ENCODE assay signal across 8 cellular contexts in the genomic region with DNA sequence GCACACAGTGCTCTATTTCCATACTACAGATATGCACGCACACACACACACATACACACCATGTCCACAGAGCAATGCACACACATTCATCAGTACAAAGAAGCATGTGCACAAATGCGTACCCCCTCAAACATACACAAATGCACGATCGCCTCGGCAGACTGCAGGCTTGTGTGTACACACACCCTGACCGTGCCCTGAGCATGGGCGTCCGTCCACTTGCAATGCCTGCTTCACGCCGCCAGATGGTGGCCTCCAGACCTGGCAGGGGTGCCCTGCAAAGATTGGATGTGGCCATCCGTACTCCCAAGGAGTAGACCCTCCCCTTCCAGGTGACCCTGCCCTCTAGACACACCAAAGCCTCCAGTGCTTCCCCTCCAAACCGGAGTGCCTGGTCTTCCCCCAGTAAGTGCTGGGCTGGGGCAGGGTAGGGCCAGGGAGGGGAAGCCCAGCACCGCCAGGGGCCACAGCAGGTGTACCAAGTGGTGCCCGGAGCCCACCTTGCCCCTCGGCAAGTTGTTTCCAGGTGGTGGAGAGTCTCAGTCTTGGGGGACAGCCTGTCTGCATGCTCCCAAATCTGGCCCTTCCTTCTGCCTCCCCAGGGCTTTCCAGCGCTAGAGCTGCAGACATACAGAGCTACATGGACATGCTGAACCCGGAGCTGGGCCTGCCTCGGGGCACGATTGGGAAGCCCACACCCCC. TPM values are rescaled to one million over a fixed set of nuclear protein-coding genes. Genes with fewer than 3 reads are reported as not detected.
DNase-seq lines count a peak whose midpoint lies in the region; ATAC-seq and TF ChIP-seq lines count a peak whose summit lies in the region.

No MANE protein-coding gene starts in this region.

- H3K9me1 ChIP-seq in IMR-90 (ENCODE audit: insufficient read depth, low read length) = no peaks in the 10 kb centered on the region; the same call in 1 of the 2 replicates

- no peak overlapping the region for H3K27ac Mint-ChIP-seq in CD4-positive, CD25-positive, alpha-beta regulatory T cell

- H4K91ac ChIP-seq in IMR-90 (ENCODE audit: insufficient read depth, low read depth, low read length) = no peak overlapping the region

- H3K27ac ChIP-seq in CD4-positive, CD25-positive, alpha-beta regulatory T cell (ENCODE audit: insufficient read depth, low read length, poor library complexity, severe bottlenecking) = no peak overlapping the region
- no peak overlapping the region for H3K27ac ChIP-seq in IMR-90 (ENCODE audit: insufficient read depth, low read length)

- no peak overlapping the region for H3K23ac ChIP-seq in IMR-90 (ENCODE audit: low read depth, low read length)

- no peak overlapping the region for H3K14ac ChIP-seq in IMR-90 (replicated peaks; ENCODE audit: low read depth, low read length)

- ATAC-seq in CD4-positive, CD25-positive, alpha-beta regulatory T cell (ENCODE audit: low read depth in 2 of 2) = peak in 1 of 2 donors; percentile 26
- ATAC-seq in IMR-90 (ENCODE audit: low read depth) (peak; percentile 54), GM18861 (IDR thresholded peaks at IDR 0.05; ENCODE audit: unreplicated experiment) (no peak), sciatic nerve (no peak)
- ATAC-seq in activated T-cell treated with anti-CD3 and anti-CD28 coated beads, Interleukin-2, amount 50 U/mL, for 4 hours = no peak

- BruUV-seq in IMR-90 (replicated peaks; lab: Mats Ljungman, UMichigan) = no TSS peak

- peaks cover 0 to 30% (median 11%) of the 10 kb centered on the region in 4 donors for H3K4me1 Mint-ChIP-seq in CD4-positive, CD25-positive, alpha-beta regulatory T cell
- peaks cover 23% of the 10 kb centered on the region for H3K4me1 Mint-ChIP-seq in activated T-cell treated with anti-CD3 and anti-CD28 coated beads, Interleukin-2, amount 50 U/mL, for 4 hours (ENCODE audit: low read depth)

- TF ChIP-seq CTCF in IMR-90 (conservative IDR thresholded peaks at IDR 0.05; ENCODE audit: low read depth, low read length) = peak; percentile 50

- H3K4me3 Mint-ChIP-seq in CD4-positive, CD25-positive, alpha-beta regulatory T cell = peak overlapping the region in 2 of 4 donors; percentile 31 to 63
- no peak overlapping the region for H3K4me3 Mint-ChIP-seq in activated T-cell treated with anti-CD3 and anti-CD28 coated beads, Interleukin-2, amount 50 U/mL, for 4 hours

- H3K79me1 ChIP-seq in IMR-90 (ENCODE audit: low read depth in 1 of 2, low read length in 2 of 2) = no peaks in the 10 kb centered on the region

- H2BK20ac ChIP-seq in IMR-90 (ENCODE audit: low read depth, low read length) = no peak overlapping the region

- H3K4me1 ChIP-seq in CD4-positive, CD25-positive, alpha-beta regulatory T cell (ENCODE audit: control insufficient read depth, insufficient read depth, low read length, poor library complexity, severe bottlenecking) = peaks cover 34% of the 10 kb centered on the region
- H3K4me1 ChIP-seq in IMR-90 (ENCODE audit: control insufficient read depth, insufficient read depth, low read length) = peaks cover 1% of the 10 kb centered on the region; the same call in 1 of the 2 replicates

- H4K8ac ChIP-seq in IMR-90 (ENCODE audit: low read depth in 2 of 2, low read length in 2 of 2) = no peak overlapping the region

- POLR2A ChIA-PET in IMR-90 (lab: Charles Lee; ENCODE audit: unreplicated experiment) = no interaction called here

- TF ChIP-seq POLR2A in IMR-90 (IDR thresholded peaks at IDR 0.05; ENCODE audit: low read depth, low read length) = no peak

- dilution Hi-C loops in IMR-90 (cut with HindIII; ENCODE audit: low sequenced_read_pairs, unreplicated experiment) = no loop called here

- no peak overlapping the region for H3K4ac ChIP-seq in IMR-90 (ENCODE audit: low read depth, low read length)

- no peaks in the 10 kb centered on the region for H3K36me3 Mint-ChIP-seq in CD4-positive, CD25-positive, alpha-beta regulatory T cell
- no peaks in the 10 kb centered on the region for H3K36me3 Mint-ChIP-seq in activated T-cell treated with anti-CD3 and anti-CD28 coated beads, Interleukin-2, amount 50 U/mL, for 4 hours (ENCODE audit: insufficient read depth)

- no peak overlapping the region for H3K4me3 ChIP-seq in CD4-positive, CD25-positive, alpha-beta regulatory T cell (ENCODE audit: low read depth, low read length)
- H3K4me3 ChIP-seq in IMR-90 (ENCODE audit: insufficient read depth, low read depth, low read length) = no peak overlapping the region

- no peak overlapping the region for H2AK5ac ChIP-seq in IMR-90 (ENCODE audit: low read depth, low read length)

- peak; percentile 30 to 50 (median 50) for DNase-seq in CD4-positive, CD25-positive, alpha-beta regulatory T cell
- DNase-seq in IMR-90 (peak; percentile 15), islet precursor cell (peak; percentile 88), DMS79 treated with DMSO at 0.1 percent for 48 hours (lab: John Stamatoyannopoulos, UW) (no peak), sciatic nerve (ENCODE audit: low spot score) (no peak), NCI-H1694 (lab: John Stamatoyannopoulos, UW) (no peak)
- DNase-seq in activated T-cell treated with anti-CD3 and anti-CD28 coated beads, Interleukin-2, amount 50 U/mL, for 4 hours = peak; percentile 33

- no peak overlapping the region for H3K9ac ChIP-seq in IMR-90 (ENCODE audit: low read depth, low read length)

- H4K5ac ChIP-seq in IMR-90 (ENCODE audit: low read depth, low read length) = no peak overlapping the region

- H2BK15ac ChIP-seq in IMR-90 (ENCODE audit: low read depth, low read length) = no peak overlapping the region

- peaks cover 12% of the 10 kb centered on the region for H3K27me3 ChIP-seq in CD4-positive, CD25-positive, alpha-beta regulatory T cell (ENCODE audit: control insufficient read depth, insufficient read depth, low read length)
- H3K27me3 ChIP-seq in IMR-90 (ENCODE audit: control insufficient read depth, insufficient read depth, low read length) = peaks cover 66% of the 10 kb centered on the region

- no peaks in the 10 kb centered on the region for H3K9me3 ChIP-seq in CD4-positive, CD25-positive, alpha-beta regulatory T cell (ENCODE audit: control insufficient read depth in 2 of 2, low read length in 2 of 2)
- H3K9me3 ChIP-seq in IMR-90 (ENCODE audit: control insufficient read depth, insufficient read depth, low read length) = no peaks in the 10 kb centered on the region

- TF ChIP-seq RAD21 in IMR-90 (IDR thresholded peaks at IDR 0.05; ENCODE audit: low read length) = peak; percentile 38

- H3K4me2 ChIP-seq in IMR-90 (ENCODE audit: low read depth, low read length) = no peak overlapping the region

- H4K20me1 ChIP-seq in IMR-90 (ENCODE audit: insufficient read depth, low read length) = no peaks in the 10 kb centered on the region

- no peak overlapping the region for H2AFZ ChIP-seq in IMR-90 (replicated peaks; ENCODE audit: low read length, poor library complexity)

- H3K27me3 Mint-ChIP-seq in CD4-positive, CD25-positive, alpha-beta regulatory T cell = peaks cover 68% of the 10 kb centered on the region
- peaks cover 46% of the 10 kb centered on the region for H3K27me3 Mint-ChIP-seq in activated T-cell treated with anti-CD3 and anti-CD28 coated beads, Interleukin-2, amount 50 U/mL, for 4 hours (ENCODE audit: low read depth)

- WGBS in IMR-90 (ENCODE audit: extremely low coverage in 2 of 2, insufficient read length in 1 of 2), 2 experiments = 75% methylated on average over 2 of the region's 19 CpGs; no CpG with 5 or more reads in 1 of the 2 experiments

- in situ Hi-C loops in IMR-90 (cut with MboI; ENCODE audit: low sequenced_read_pairs) = no loop called here

- H2BK120ac ChIP-seq in IMR-90 (ENCODE audit: low read depth, low read length) = no peak overlapping the region

- intact Hi-C loops in IMR-90 (cut with micrococcal nuclease) (no loop called here), sciatic nerve (cut with DNase I) (no loop called here)

- peaks cover 0 to 2% (median 0%) of the 10 kb centered on the region in 7 donors for H3K9me3 Mint-ChIP-seq in CD4-positive, CD25-positive, alpha-beta regulatory T cell
- H3K9me3 Mint-ChIP-seq in activated T-cell treated with anti-CD3 and anti-CD28 coated beads, Interleukin-2, amount 50 U/mL, for 4 hours = no peaks in the 10 kb centered on the region

- H2BK5ac ChIP-seq in IMR-90 (ENCODE audit: low read depth, low read length, poor library complexity, severe bottlenecking) = no peak overlapping the region

- no peak overlapping the region for H3K56ac ChIP-seq in IMR-90 (ENCODE audit: extremely low read depth, insufficient read depth, low read length)

- CTCF ChIA-PET in IMR-90 (lab: Yijun Ruan, JAX) = no interaction called here

- no peaks in the 10 kb centered on the region for H3K36me3 ChIP-seq in CD4-positive, CD25-positive, alpha-beta regulatory T cell (ENCODE audit: control insufficient read depth, insufficient read depth, low read length)
- H3K36me3 ChIP-seq in IMR-90 (ENCODE audit: control insufficient read depth, insufficient read depth, low read length) = no peaks in the 10 kb centered on the region

- H3K18ac ChIP-seq in IMR-90 (ENCODE audit: low read depth, low read length) = no peak overlapping the region

- no peak overlapping the region for H2AK9ac ChIP-seq in IMR-90 (replicated peaks; ENCODE audit: low read depth, low read length, poor library complexity)

RNA-seq across cellular contexts. Expression of gene ESPN, which starts 20.6 kb away (rescaled TPM):
- total RNA-seq in CD4-positive, CD25-positive, alpha-beta regulatory T cell = 3.7 TPM
- under 1 TPM; 0.22 to 0.25 (median 0.22) TPM for polyA plus RNA-seq in CD4-positive, CD25-positive, alpha-beta regulatory T cell
- total RNA-seq in IMR-90 (2012; rRNA removed) (under 0.01 TPM in 1 of 2 replicates, not detected in the other), sciatic nerve (14.4 TPM)
- 0.02 and 0.03 TPM in 2 replicates for polyA plus RNA-seq in IMR-90 (2012; rRNA removed)
- polyA plus RNA-seq in IMR-90 (2012; cell fraction: cytosol; rRNA removed) = 0.02 and 0.07 TPM in 2 replicates
- 0.10 and 0.15 TPM in 2 replicates for polyA plus RNA-seq in IMR-90 (2012; cell fraction: nucleus; rRNA removed; ENCODE audit: low replicate concordance)
- total RNA-seq in activated T-cell treated with anti-CD3 and anti-CD28 coated beads, Interleukin-2, amount 50 U/mL, for 4 hours = under 1 TPM; 0.42 to 0.76 (median 0.60) TPM

RNA-seq across cellular contexts. Expression of gene TNFRSF25, which starts 20.8 kb away (rescaled TPM):
- total RNA-seq in CD4-positive, CD25-positive, alpha-beta regulatory T cell = 258 TPM
- 10 to 100 TPM; 23.3 to 32.8 (median 31.0) TPM for polyA plus RNA-seq in CD4-positive, CD25-positive, alpha-beta regulatory T cell
- 0.83 and 1.3 TPM in 2 replicates for total RNA-seq in IMR-90 (2012; rRNA removed)
- 11.2 and 14.5 TPM in 2 replicates for polyA plus RNA-seq in IMR-90 (2012; rRNA removed)
- 6.5 and 7.5 TPM in 2 replicates for polyA plus RNA-seq in IMR-90 (2012; cell fraction: cytosol; rRNA removed)
- polyA plus RNA-seq in IMR-90 (2012; cell fraction: nucleus; rRNA removed; ENCODE audit: low replicate concordance) = 119 and 293 TPM in 2 replicates
- total RNA-seq in activated T-cell treated with anti-CD3 and anti-CD28 coated beads, Interleukin-2, amount 50 U/mL, for 4 hours = 100 to 1,000 TPM; 137 to 149 (median 145) TPM
- 52.0 TPM for total RNA-seq in sciatic nerve

RNA-seq across cellular contexts. Expression of gene HES2, which starts 25.5 kb away (rescaled TPM):
- total RNA-seq in CD4-positive, CD25-positive, alpha-beta regulatory T cell = not detected
- not detected for polyA plus RNA-seq in CD4-positive, CD25-positive, alpha-beta regulatory T cell
- total RNA-seq in IMR-90 (2012; rRNA removed) = not detected in 2 replicates
- polyA plus RNA-seq in IMR-90 (2012; rRNA removed) = not detected in 2 replicates
- 0.01 TPM in 1 of 2 replicates, not detected in the other for polyA plus RNA-seq in IMR-90 (2012; cell fraction: cytosol; rRNA removed)
- 0.03 and 0.08 TPM in 2 replicates for polyA plus RNA-seq in IMR-90 (2012; cell fraction: nucleus; rRNA removed; ENCODE audit: low replicate concordance)
- total RNA-seq in activated T-cell treated with anti-CD3 and anti-CD28 coated beads, Interleukin-2, amount 50 U/mL, for 4 hours = not detected
- not detected for total RNA-seq in sciatic nerve

RNA-seq across cellular contexts. Expression of gene PLEKHG5, which starts 46.3 kb away (rescaled TPM):
- total RNA-seq in CD4-positive, CD25-positive, alpha-beta regulatory T cell = 5.0 TPM
- 1 to 10 TPM in 1 of 4 donors, under 1 TPM in 2, not detected in 1; 0.65 to 1.0 (median 0.68) TPM for polyA plus RNA-seq in CD4-positive, CD25-positive, alpha-beta regulatory T cell
- total RNA-seq in IMR-90 (2012; rRNA removed) = 4.8 and 5.0 TPM in 2 replicates
- polyA plus RNA-seq in IMR-90 (2012; rRNA removed) = 11.6 and 13.7 TPM in 2 replicates
- polyA plus RNA-seq in IMR-90 (2012; cell fraction: cytosol; rRNA removed) = 4.8 and 7.8 TPM in 2 replicates
- polyA plus RNA-seq in IMR-90 (2012; cell fraction: nucleus; rRNA removed; ENCODE audit: low replicate concordance) = 61.6 and 111 TPM in 2 replicates
- 1 to 10 TPM; 1.2 to 2.1 (median 1.4) TPM for total RNA-seq in activated T-cell treated with anti-CD3 and anti-CD28 coated beads, Interleukin-2, amount 50 U/mL, for 4 hours
- total RNA-seq in sciatic nerve = 77.7 TPM

RNA-seq across cellular contexts. Expression of gene ACOT7, which starts 51.6 kb away (rescaled TPM):
- 9.6 TPM for total RNA-seq in CD4-positive, CD25-positive, alpha-beta regulatory T cell
- 10 to 100 TPM in 2 of 4 donors, 1 to 10 TPM in 2; 9.3 to 13.6 (median 9.9) TPM for polyA plus RNA-seq in CD4-positive, CD25-positive, alpha-beta regulatory T cell
- total RNA-seq in IMR-90 (2012; rRNA removed) (48.9 and 51.6 TPM in 2 replicates), sciatic nerve (11.9 TPM)
- 242 and 271 TPM in 2 replicates for polyA plus RNA-seq in IMR-90 (2012; rRNA removed)
- 291 and 311 TPM in 2 replicates for polyA plus RNA-seq in IMR-90 (2012; cell fraction: cytosol; rRNA removed)
- 66.2 and 158 TPM in 2 replicates for polyA plus RNA-seq in IMR-90 (2012; cell fraction: nucleus; rRNA removed; ENCODE audit: low replicate concordance)
- 100 to 1,000 TPM in 2 of 3 donors, 10 to 100 TPM in 1; 92.8 to 112 (median 101) TPM for total RNA-seq in activated T-cell treated with anti-CD3 and anti-CD28 coated beads, Interleukin-2, amount 50 U/mL, for 4 hours

Comparison
In these comparisons a context has a peak if more than half of its experiments do, and no peak if none do; other contexts are left out.
1. DNase-seq: peak in CD4-positive, CD25-positive, alpha-beta regulatory T cell (3 of 3), IMR-90 (single experiment), activated T-cell treated with anti-CD3 and anti-CD28 coated beads, Interleukin-2, amount 50 U/mL, for 4 hours (single experiment) and islet precursor cell (single experiment); none in DMS79 treated with DMSO at 0.1 percent for 48 hours (single experiment), sciatic nerve (single experiment) and NCI-H1694 (single experiment).
2. RNA of gene TNFRSF25, which starts 20.8 kb away (total RNA-seq): 258 TPM in CD4-positive, CD25-positive, alpha-beta regulatory T cell (single experiment), 137 to 149 TPM in activated T-cell treated with anti-CD3 and anti-CD28 coated beads, Interleukin-2, amount 50 U/mL, for 4 hours and 52.0 TPM in sciatic nerve (single experiment); 0.83 to 1.3 TPM in IMR-90; every median in the first group is over 10 times any median in the second.